In genomic region chr1:84069236-84069845, GRCh38 we compare ENCODE assay signal across 1 cellular context.
TF ChIP-seq lines count a peak whose summit lies in the region.

No MANE protein-coding gene starts in this region.

TF ChIP-seq in HEK293, 187 proteins besides CTCF, POLR2A, EP300 and RAD21 (continued from another document):
- peak; percentile 58 for TF ChIP-seq ZNF518A (tag by site-specific recombination; conservative IDR thresholded peaks at IDR 0.05; ENCODE audit: low read depth)
- peak; percentile 99 for TF ChIP-seq TRIM28 (IDR thresholded peaks at IDR 0.05; ENCODE audit: borderline replicate concordance, low read length)
- no peak for TF ChIP-seq PRDM2 (tag by site-specific recombination; IDR thresholded peaks at IDR 0.05; ENCODE audit: borderline replicate concordance)
- peak; percentile 56; the same call in 1 of the 2 replicates for TF ChIP-seq ZNF558 (tag by site-specific recombination; IDR thresholded peaks at IDR 0.05)
